Comparison of ENCODE assay signal across 16 cellular contexts in the genomic region with DNA sequence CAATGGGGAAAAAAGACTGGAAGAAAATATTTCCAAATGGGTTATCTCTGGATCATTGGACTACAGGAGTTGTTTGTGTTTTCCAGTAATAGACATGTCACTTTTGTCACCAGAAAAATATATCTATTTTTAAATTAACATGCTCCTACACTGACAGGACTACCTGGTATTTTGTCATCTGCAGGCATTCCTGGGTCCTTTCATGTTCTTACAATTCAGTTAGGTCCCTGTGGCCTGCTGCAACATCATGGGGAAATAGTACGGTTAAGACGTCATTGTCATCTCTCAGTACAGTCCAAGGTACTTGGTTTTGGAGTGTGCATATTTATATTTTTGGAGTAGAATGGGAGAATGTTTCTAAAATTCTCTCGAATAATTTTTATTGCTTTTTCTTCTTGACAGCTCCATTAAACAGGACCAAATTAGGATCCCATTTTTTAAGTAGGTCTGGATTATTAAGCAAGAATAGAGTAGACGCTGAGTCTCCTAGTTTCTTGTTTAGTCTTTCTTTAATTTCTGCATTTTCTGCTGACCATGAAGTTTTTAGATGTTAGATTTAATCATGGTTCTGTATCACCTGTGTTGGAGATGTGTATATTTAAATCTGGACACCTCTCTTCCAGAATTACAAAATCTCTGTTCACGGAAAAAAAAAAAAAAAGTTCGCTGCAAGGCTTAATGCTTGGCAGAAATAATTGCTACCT. TPM values are rescaled to one million over a fixed set of nuclear protein-coding genes. Genes with fewer than 3 reads are reported as not detected.
A peak's percentile ranks its signal among the peaks of the same experiment; 100 is the strongest.
DNase-seq lines count a peak whose midpoint lies in the region; ATAC-seq, FAIRE-seq and TF ChIP-seq lines count a peak whose summit lies in the region.
"Had no signal": no experiment of that assay in that cellular context is flagged by ENCODE, and none has a peak within 500 bp of the region (broad histone marks: within the 10 kb centered on the region; RNA-seq: fewer than 3 reads in every experiment).

No MANE protein-coding gene starts in this region.

- DNase-seq in activated naive CD8-positive, alpha-beta T cell treated with anti-CD3 and anti-CD28 coated beads for 36 hours: no peak
- DNase-seq in ascending aorta (ENCODE audit: low spot score in 2 of 2) (no peak), tibial nerve (ENCODE audit: low spot score in 2 of 2) (no peak), NCI-H1105 treated with DMSO at 0.1 percent for 48 hours (lab: John Stamatoyannopoulos, UW) (no peak), frontal cortex (ENCODE audit: low spot score in 2 of 2) (no peak)
- DNase-seq: activated T-cell treated with anti-CD3 and anti-CD28 coated beads, Interleukin-2, amount 50 U/mL, for 4 hours; effector CD8-positive, alpha-beta T cell; kidney; NCI-H1092 treated with DMSO at 0.1 percent for 48 hours; SW 1271 had no signal

- no peaks in the 10 kb centered on the region for H3K27me3 Mint-ChIP-seq in activated naive CD8-positive, alpha-beta T cell
- no peaks in the 10 kb centered on the region for H3K27me3 Mint-ChIP-seq in activated naive CD8-positive, alpha-beta T cell treated with anti-CD3 and anti-CD28 coated beads for 36 hours

- H3K4me3 ChIP-seq in ascending aorta (no peak overlapping the region), mucosa of rectum (ENCODE audit: low read length in 2 of 2) (no peak overlapping the region), tibial nerve (no peak overlapping the region)
- H3K4me3 ChIP-seq: skin epidermis had no signal

- TF ChIP-seq CTCF in ascending aorta (IDR thresholded peaks at IDR 0.05) (no peak), tibial nerve (IDR thresholded peaks at IDR 0.05) (no peak)

- H3K9me3 Mint-ChIP-seq in activated naive CD8-positive, alpha-beta T cell (ENCODE audit: low read depth): no peaks in the 10 kb centered on the region
- no peaks in the 10 kb centered on the region for H3K9me3 Mint-ChIP-seq in activated naive CD8-positive, alpha-beta T cell treated with anti-CD3 and anti-CD28 coated beads for 36 hours
- H3K9me3 Mint-ChIP-seq: activated T-cell treated with anti-CD3 and anti-CD28 coated beads, Interleukin-2, amount 50 U/mL, for 4 hours; nephron had no signal

- H3K9ac ChIP-seq in mucosa of rectum (ENCODE audit: low read depth in 1 of 2, low read length in 2 of 2): no peak overlapping the region

- TF ChIP-seq POLR2A in tibial nerve (IDR thresholded peaks at IDR 0.05): no peak

- peak overlapping the region; percentile 92 for H3K27ac Mint-ChIP-seq in activated naive CD8-positive, alpha-beta T cell
- H3K27ac Mint-ChIP-seq in activated naive CD8-positive, alpha-beta T cell treated with anti-CD3 and anti-CD28 coated beads for 36 hours: no peak overlapping the region

- ATAC-seq in HG03469 (IDR thresholded peaks at IDR 0.05; ENCODE audit: unreplicated experiment): no peak
- ATAC-seq: activated T-cell treated with anti-CD3 and anti-CD28 coated beads, Interleukin-2, amount 50 U/mL, for 4 hours had no signal

- intact Hi-C loops in ascending aorta (cut with DNase I): no loop called here

- peaks cover 13% of the 10 kb centered on the region for H3K36me3 Mint-ChIP-seq in activated naive CD8-positive, alpha-beta T cell
- peaks cover 63% of the 10 kb centered on the region for H3K36me3 Mint-ChIP-seq in activated naive CD8-positive, alpha-beta T cell treated with anti-CD3 and anti-CD28 coated beads for 36 hours

- 83 to 85% methylated on average over 6 of the region's 6 CpGs for WGBS in tibial nerve, 2 donors

- no peaks in the 10 kb centered on the region for H3K27me3 ChIP-seq in ascending aorta
- H3K27me3 ChIP-seq in mucosa of rectum (ENCODE audit: control insufficient read depth in 2 of 2, insufficient read depth in 2 of 2, low read length in 2 of 2): no peaks in the 10 kb centered on the region
- no peaks in the 10 kb centered on the region for H3K27me3 ChIP-seq in tibial nerve

- H3K36me3 ChIP-seq in ascending aorta (no peaks in the 10 kb centered on the region), mucosa of rectum (ENCODE audit: control insufficient read depth in 2 of 2, insufficient read depth in 2 of 2, low read length in 2 of 2) (peaks cover 8 to 14% of the 10 kb centered on the region in 2 donors), tibial nerve (no peaks in the 10 kb centered on the region)

- no peak for FAIRE-seq in frontal cortex (lab: Jason Lieb, UNC)
- FAIRE-seq: HTR-8/SVneo, kidney had no signal

- H3K4me1 Mint-ChIP-seq in activated naive CD8-positive, alpha-beta T cell (ENCODE audit: low read depth): peaks cover 89% of the 10 kb centered on the region
- peaks cover 80% of the 10 kb centered on the region for H3K4me1 Mint-ChIP-seq in activated naive CD8-positive, alpha-beta T cell treated with anti-CD3 and anti-CD28 coated beads for 36 hours

- peak overlapping the region; percentile 65 to 97 for H3K27ac ChIP-seq in ascending aorta
- peak overlapping the region; percentile 49 to 52 for H3K27ac ChIP-seq in mucosa of rectum (ENCODE audit: low read depth in 2 of 2, low read length in 2 of 2)
- H3K27ac ChIP-seq in tibial nerve: peak overlapping the region in 3 of 4 donors; percentile 41 to 74 (median 46)

- H3K4me1 ChIP-seq in ascending aorta (peaks cover 17 to 76% of the 10 kb centered on the region in 2 donors), mucosa of rectum (ENCODE audit: control insufficient read depth in 2 of 2, insufficient read depth in 2 of 2, low read length in 2 of 2) (peaks cover 51 to 65% of the 10 kb centered on the region in 2 donors), tibial nerve (peaks cover 0 to 84% (median 55%) of the 10 kb centered on the region in 4 donors)

- no peak for TF ChIP-seq EP300 in tibial nerve (IDR thresholded peaks at IDR 0.05)

- H3K4me3 Mint-ChIP-seq in activated naive CD8-positive, alpha-beta T cell: no peak overlapping the region
- no peak overlapping the region for H3K4me3 Mint-ChIP-seq in activated naive CD8-positive, alpha-beta T cell treated with anti-CD3 and anti-CD28 coated beads for 36 hours
- H3K4me3 Mint-ChIP-seq: activated T-cell treated with anti-CD3 and anti-CD28 coated beads, Interleukin-2, amount 50 U/mL, for 4 hours; nephron had no signal

- H3K9me3 ChIP-seq in ascending aorta: no peaks in the 10 kb centered on the region
- H3K9me3 ChIP-seq in mucosa of rectum (ENCODE audit: control insufficient read depth in 2 of 2, low read length in 2 of 2): no peaks in the 10 kb centered on the region
- H3K9me3 ChIP-seq in tibial nerve: no peaks in the 10 kb centered on the region

RNA-seq across cellular contexts. Expression of a gene that starts 46.9 kb away (rescaled TPM):
- total RNA-seq in activated naive CD8-positive, alpha-beta T cell treated with anti-CD3 and anti-CD28 coated beads for 36 hours: 1 to 10 TPM; 3.7 to 4.5 TPM
- 11.9 TPM for total RNA-seq in ascending aorta
- 10 to 100 TPM; 11.3 to 19.0 (median 16.3) TPM for total RNA-seq in tibial nerve
- 6.5 TPM for total RNA-seq in frontal cortex
